22 cellular contexts compared by ENCODE assay signal in the genomic region with DNA sequence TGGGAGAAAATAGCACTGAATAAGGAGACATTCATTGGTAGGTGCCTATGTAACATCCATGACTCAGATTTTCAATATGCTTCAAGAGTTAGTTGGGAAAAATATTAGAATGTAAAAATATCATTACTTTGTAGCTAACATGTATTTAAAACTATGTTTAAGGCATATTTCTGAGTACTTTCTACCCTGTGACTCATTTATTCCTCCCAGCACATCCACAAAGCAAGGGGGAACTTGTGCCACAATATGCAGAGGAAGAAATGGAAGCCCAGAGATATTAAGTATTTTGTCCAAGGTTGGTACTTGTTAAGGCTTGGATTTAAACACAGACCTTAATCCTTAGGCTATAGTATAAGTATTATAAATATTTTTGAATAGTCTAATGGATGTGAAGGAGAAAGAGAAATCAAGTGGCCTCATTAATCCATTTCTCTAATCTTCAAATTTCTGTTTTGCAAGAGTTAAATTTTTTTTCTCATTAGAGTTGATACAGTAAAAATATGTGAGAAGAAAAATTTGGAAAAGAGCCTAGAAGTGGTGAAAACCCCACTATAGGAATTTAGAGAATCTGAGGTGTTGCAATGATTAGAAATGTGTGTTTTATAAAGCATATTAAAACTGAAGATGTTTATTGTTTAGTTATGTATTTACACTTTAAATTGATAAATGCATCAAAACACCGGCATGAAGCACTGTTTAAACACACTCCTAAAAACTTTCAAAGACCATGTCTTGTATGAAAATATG.
"Had no signal": no experiment of that assay in that cellular context is flagged by ENCODE, and none has a peak within 500 bp of the region (broad histone marks: within the 10 kb centered on the region; RNA-seq: fewer than 3 reads in every experiment).

No MANE protein-coding gene starts in this region.

- H3K4me3 ChIP-seq: breast epithelium, K562 had no signal

- H3K36me3 ChIP-seq: breast epithelium had no signal

- H3K9me3 ChIP-seq: breast epithelium had no signal

- H3K27ac Mint-ChIP-seq: activated CD8-positive, alpha-beta T cell treated with anti-CD3 and anti-CD28 coated beads for 36 hours; activated naive CD8-positive, alpha-beta T cell treated with anti-CD3 and anti-CD28 coated beads, Interleukin-2, amount 10 ng/mL, durations not matched to agents 7 days and 5 days; T-helper 1 cell treated with Interleukin-12 subunit alpha and Interleukin-12 subunit beta and Interleukin-4 antibody, amounts not matched to agents 30 μg/mL and 1 μg/mL, for 36 hours had no signal

- H3K4me1 ChIP-seq: breast epithelium had no signal

- DNase-seq: activated CD4-positive, alpha-beta T cell treated with anti-CD3 and anti-CD28 coated beads for 4 hours; activated CD8-positive, alpha-beta memory T cell treated with anti-CD3 and anti-CD28 coated beads, Interleukin-2, amount 50 U/mL, for 48 hours; activated CD8-positive, alpha-beta T cell treated with anti-CD3 and anti-CD28 coated beads for 36 hours; activated naive CD4-positive, alpha-beta T cell treated with anti-CD3 and anti-CD28 coated beads, Interleukin-2, amount 50 U/mL, for 16 hours; activated naive CD8-positive, alpha-beta T cell treated with anti-CD3 and anti-CD28 coated beads, Interleukin-2, amount 10 ng/mL, durations not matched to agents 7 days and 5 days; activated T-cell treated with anti-CD3 and anti-CD28 coated beads, Interleukin-2, amount 50 U/mL, for 1 hour; aorta; Karpas-422; MV-4-11; NCI-H1105; NCI-H1436; NCI-H1694 treated with DMSO at 0.1 percent for 48 hours; NCI-H2081; NCI-H446; NCI-H524; PC-3; SHP77 treated with DMSO at 0.1 percent for 48 hours had no signal

- H3K27me3 ChIP-seq: breast epithelium had no signal

- H3K36me3 Mint-ChIP-seq: activated naive CD8-positive, alpha-beta T cell treated with anti-CD3 and anti-CD28 coated beads, Interleukin-2, amount 10 ng/mL, durations not matched to agents 7 days and 5 days had no signal

- H3K4me3 Mint-ChIP-seq: activated CD8-positive, alpha-beta T cell treated with anti-CD3 and anti-CD28 coated beads for 36 hours; activated naive CD8-positive, alpha-beta T cell treated with anti-CD3 and anti-CD28 coated beads, Interleukin-2, amount 10 ng/mL, durations not matched to agents 7 days and 5 days; central memory CD8-positive, alpha-beta T cell; T-helper 1 cell treated with Interleukin-12 subunit alpha and Interleukin-12 subunit beta and Interleukin-4 antibody, amounts not matched to agents 30 μg/mL and 1 μg/mL, for 36 hours had no signal

- ATAC-seq: activated CD4-positive, CD25-positive, alpha-beta regulatory T cell treated with anti-CD3 and anti-CD28 coated beads, Interleukin-2, amount 50 U/mL, for 24 hours; activated CD8-positive, alpha-beta T cell treated with anti-CD3 and anti-CD28 coated beads for 36 hours; K562; PC-3 had no signal

- H3K27ac ChIP-seq: breast epithelium had no signal

- H3K9me3 Mint-ChIP-seq: activated CD8-positive, alpha-beta T cell treated with anti-CD3 and anti-CD28 coated beads for 36 hours; activated naive CD8-positive, alpha-beta T cell treated with anti-CD3 and anti-CD28 coated beads, Interleukin-2, amount 10 ng/mL, durations not matched to agents 7 days and 5 days; T-helper 1 cell treated with Interleukin-12 subunit alpha and Interleukin-12 subunit beta and Interleukin-4 antibody, amounts not matched to agents 30 μg/mL and 1 μg/mL, for 36 hours had no signal

- H3K4me1 Mint-ChIP-seq: activated naive CD8-positive, alpha-beta T cell treated with anti-CD3 and anti-CD28 coated beads, Interleukin-2, amount 10 ng/mL, durations not matched to agents 7 days and 5 days; central memory CD8-positive, alpha-beta T cell had no signal

- H3K27me3 Mint-ChIP-seq: activated CD8-positive, alpha-beta T cell treated with anti-CD3 and anti-CD28 coated beads for 36 hours; activated naive CD8-positive, alpha-beta T cell treated with anti-CD3 and anti-CD28 coated beads, Interleukin-2, amount 10 ng/mL, durations not matched to agents 7 days and 5 days; central memory CD8-positive, alpha-beta T cell had no signal
